ENCODE assay signal across 12 cellular contexts in the genomic region with DNA sequence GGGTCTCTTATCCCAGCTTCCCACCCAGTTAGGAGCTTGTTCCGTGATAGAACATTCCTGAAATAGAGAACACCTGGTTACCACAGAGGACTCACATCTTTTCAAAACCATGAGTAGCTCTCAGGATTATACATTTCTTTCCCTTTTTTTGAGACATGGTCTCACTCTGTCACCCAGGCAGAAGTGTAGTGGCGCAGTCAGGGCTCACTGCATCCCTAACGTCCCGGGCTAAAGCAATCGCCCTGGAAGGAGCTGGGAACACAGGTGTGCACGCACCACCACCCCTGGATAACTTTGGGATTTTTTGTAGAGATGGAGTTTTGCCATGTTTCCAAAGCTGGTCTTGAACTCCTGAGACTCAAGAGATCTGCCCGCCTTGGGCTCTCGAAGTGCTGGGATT. TPM values are rescaled to one million over a fixed set of nuclear protein-coding genes. Genes with fewer than 3 reads are reported as not detected.
DNase-seq lines count a peak whose midpoint lies in the region; ATAC-seq and TF ChIP-seq lines count a peak whose summit lies in the region.
"Had no signal": no experiment of that assay in that cellular context is flagged by ENCODE, and none has a peak within 500 bp of the region (broad histone marks: within the 10 kb centered on the region; RNA-seq: fewer than 3 reads in every experiment).

No MANE protein-coding gene starts in this region.

- H3K27ac ChIP-seq in cardiac muscle cell: peak overlapping the region; percentile 39
- H3K27ac ChIP-seq in ectodermal cell (ENCODE audit: insufficient read depth, low read depth, low read length, poor library complexity, severe bottlenecking): peak overlapping the region; percentile 89
- peak overlapping the region; percentile 72 to 84 (median 80) for H3K27ac ChIP-seq in transverse colon

- H3K9me3 ChIP-seq in cardiac muscle cell (ENCODE audit: low read depth) (no peaks in the 10 kb centered on the region), ectodermal cell (ENCODE audit: control insufficient read depth, low read length) (no peaks in the 10 kb centered on the region), transverse colon (no peaks in the 10 kb centered on the region)
- H3K9me3 ChIP-seq: Caco-2 had no signal

- H3K4me3 ChIP-seq in cardiac muscle cell: no peak overlapping the region
- no peak overlapping the region for H3K4me3 ChIP-seq in ectodermal cell (ENCODE audit: insufficient read depth, low read depth, low read length)
- no peak overlapping the region for H3K4me3 ChIP-seq in transverse colon

- H3K36me3 Mint-ChIP-seq in neural crest cell (ENCODE audit: low read depth): peaks cover 4% of the 10 kb centered on the region

- 83 to 87% methylated on average over 8 of the region's 8 CpGs for WGBS in ectodermal cell, 2 experiments
- 85 to 89% methylated on average over 3 to 8 of the region's 8 CpGs for WGBS in transverse colon (ENCODE audit: low coverage in 1 of 2), 2 donors

- peaks cover 60% of the 10 kb centered on the region for H3K4me1 Mint-ChIP-seq in neural crest cell

- in situ Hi-C loops in transverse colon (cut with MboI; ENCODE audit: low pct_ligation_motif_present in 1 of 4, low pct_unique_long_range_greater_than_20kb in 1 of 4, low sequenced_read_pairs in 3 of 4): no loop called here

- ATAC-seq in left cardiac atrium (no peak), HG03469 (IDR thresholded peaks at IDR 0.05; ENCODE audit: unreplicated experiment) (no peak)
- ATAC-seq: stimulated activated naive CD8-positive, alpha-beta T cell treated with anti-CD3 and anti-CD28 coated beads, Interleukin-15, amount 100 ng/mL, for 72 hours; T-helper 17 cell had no signal

- no peak for TF ChIP-seq POLR2A in transverse colon (IDR thresholded peaks at IDR 0.05)

- no peak overlapping the region for H3K27ac Mint-ChIP-seq in neural crest cell (ENCODE audit: unreplicated experiment)
- H3K27ac Mint-ChIP-seq: stimulated activated naive CD8-positive, alpha-beta T cell treated with anti-CD3 and anti-CD28 coated beads, Interleukin-15, amount 100 ng/mL, for 72 hours; T-helper 17 cell had no signal

- intact Hi-C loops in left cardiac atrium (cut with DNase I): no loop called here
- intact Hi-C loops in transverse colon (cut with DNase I; ENCODE audit: low total_unique reads): no loop called here

- TF ChIP-seq CTCF in cardiac muscle cell (IDR thresholded peaks at IDR 0.05; ENCODE audit: low read depth, low read length) (no peak), neural crest cell (conservative IDR thresholded peaks at IDR 0.05) (no peak), transverse colon (IDR thresholded peaks at IDR 0.05) (no peak)

- H3K36me3 ChIP-seq in cardiac muscle cell: peaks cover 16% of the 10 kb centered on the region
- H3K36me3 ChIP-seq in ectodermal cell (ENCODE audit: control insufficient read depth, insufficient read depth, low read length): no peaks in the 10 kb centered on the region
- peaks cover 0 to 14% (median 3%) of the 10 kb centered on the region in 4 donors for H3K36me3 ChIP-seq in transverse colon

- no peaks in the 10 kb centered on the region for H3K27me3 Mint-ChIP-seq in neural crest cell (ENCODE audit: low read depth)
- H3K27me3 Mint-ChIP-seq: stimulated activated naive CD8-positive, alpha-beta T cell treated with anti-CD3 and anti-CD28 coated beads, Interleukin-15, amount 100 ng/mL, for 72 hours; T-helper 17 cell had no signal

- H3K9me3 Mint-ChIP-seq in neural crest cell: no peaks in the 10 kb centered on the region
- H3K9me3 Mint-ChIP-seq: stimulated activated naive CD8-positive, alpha-beta T cell treated with anti-CD3 and anti-CD28 coated beads, Interleukin-15, amount 100 ng/mL, for 72 hours had no signal

- no peaks in the 10 kb centered on the region for H3K27me3 ChIP-seq in cardiac muscle cell
- no peaks in the 10 kb centered on the region for H3K27me3 ChIP-seq in ectodermal cell (ENCODE audit: control insufficient read depth, insufficient read depth, low read length, poor library complexity, severe bottlenecking)
- H3K27me3 ChIP-seq in transverse colon: no peaks in the 10 kb centered on the region

- no peak for TF ChIP-seq EP300 in transverse colon (IDR thresholded peaks at IDR 0.05; ENCODE audit: low read depth)

- DNase-seq in cardiac muscle cell (ENCODE audit: low read depth in 1 of 2, low spot score in 1 of 2) (no peak), left cardiac atrium (no peak), neural crest cell (ENCODE audit: low read depth, low spot score) (no peak), transverse colon (no peak), NCI-H526 treated with DMSO at 0.1 percent for 48 hours (lab: John Stamatoyannopoulos, UW) (no peak), iPS-NIHi7 (ENCODE audit: extremely low spot score) (no peak)
- DNase-seq: Caco-2; NCI-H1105; stimulated activated naive CD8-positive, alpha-beta T cell treated with anti-CD3 and anti-CD28 coated beads, Interleukin-15, amount 100 ng/mL, for 72 hours; T-helper 17 cell had no signal

- H3K4me3 Mint-ChIP-seq in neural crest cell: peak overlapping the region; percentile 58
- H3K4me3 Mint-ChIP-seq: stimulated activated naive CD8-positive, alpha-beta T cell treated with anti-CD3 and anti-CD28 coated beads, Interleukin-15, amount 100 ng/mL, for 72 hours; T-helper 17 cell had no signal

- H3K4me1 ChIP-seq in cardiac muscle cell (ENCODE audit: low read depth) (peaks cover 34% of the 10 kb centered on the region), ectodermal cell (ENCODE audit: control insufficient read depth, insufficient read depth, low read length) (peaks cover 51% of the 10 kb centered on the region), transverse colon (peaks cover 44 to 61% (median 55%) of the 10 kb centered on the region in 4 donors)

RNA-seq across cellular contexts. Expression of gene FSCN1, which starts 44.8 kb away (rescaled TPM):
- total RNA-seq in cardiac muscle cell: 340 and 364 TPM in 2 replicates
- 171 and 180 TPM in 2 replicates for polyA plus RNA-seq in cardiac muscle cell
- 10 to 100 TPM; 25.5 to 30.0 TPM for total RNA-seq in left cardiac atrium
- 319 TPM for polyA plus RNA-seq in ectodermal cell (2013, experiment 1 of 4)
- polyA plus RNA-seq in ectodermal cell (2013, experiment 2 of 4): 320 TPM
- 236 TPM for polyA plus RNA-seq in ectodermal cell (2013, experiment 3 of 4)
- 242 TPM for polyA plus RNA-seq in ectodermal cell (2013, experiment 4 of 4)
- 398 and 416 TPM in 2 replicates for total RNA-seq in neural crest cell
- total RNA-seq in transverse colon: 10 to 100 TPM in 2 of 4 donors, 1 to 10 TPM in 2; 6.2 to 18.3 (median 10.7) TPM

Comparison
In these comparisons a context has a peak if more than half of its experiments do, and no peak if none do; other contexts are left out.
1. RNA of gene FSCN1, which starts 44.8 kb away (total RNA-seq): 398 to 416 TPM in neural crest cell and 340 to 364 TPM in cardiac muscle cell; 25.5 to 30.0 TPM in left cardiac atrium and 6.2 to 18.3 TPM in transverse colon; every median in the first group is over 10 times any median in the second.
2. H3K27ac ChIP-seq: peak in every context shown above with its lines; median percentile 89 in ectodermal cell; 80 in transverse colon; 39 in cardiac muscle cell.